19 cellular contexts compared by ENCODE assay signal in the genomic region with DNA sequence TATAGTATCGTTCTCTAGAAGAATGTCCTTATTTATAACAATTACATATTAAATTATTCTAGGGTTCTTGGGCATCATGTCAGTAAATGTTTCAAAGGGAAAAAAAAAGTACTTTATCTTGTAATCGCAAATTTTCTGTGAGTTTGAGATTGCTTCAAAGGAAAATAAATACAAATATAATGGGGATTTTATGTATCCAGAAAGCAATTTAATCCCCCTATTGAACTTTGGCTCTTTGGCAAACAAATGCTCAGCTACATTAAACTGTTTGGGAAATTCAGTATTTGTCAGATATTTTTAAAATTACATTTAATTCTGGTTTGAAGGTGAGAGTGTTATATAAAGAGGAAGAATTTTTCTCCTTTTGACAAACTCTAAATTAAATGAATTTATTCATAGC. TPM values are rescaled to one million over a fixed set of nuclear protein-coding genes. Genes with fewer than 3 reads are reported as not detected.
"Had no signal": no experiment of that assay in that cellular context is flagged by ENCODE, and none has a peak within 500 bp of the region (broad histone marks: within the 10 kb centered on the region; RNA-seq: fewer than 3 reads in every experiment).

No MANE protein-coding gene starts in this region.

- ATAC-seq: esophagus mucosa; left colon; naive thymus-derived CD8-positive, alpha-beta T cell had no signal

- H3K27ac Mint-ChIP-seq: immature natural killer cell; naive thymus-derived CD8-positive, alpha-beta T cell had no signal

- DNase-seq: effector memory CD4-positive, alpha-beta T cell; heart right ventricle; immature natural killer cell; left colon; naive thymus-derived CD8-positive, alpha-beta T cell; posterior cingulate gyrus; small intestine; stimulated activated CD4-positive, alpha-beta T cell treated with anti-CD3 and anti-CD28 coated beads, Interleukin-12 subunit alpha, Interleukin-12 subunit beta, amount 100 ng/mL, for 4 hours; stimulated activated naive CD4-positive, alpha-beta T cell treated with Interleukin-2 at 50 U/mL for 16 hours; upper lobe of left lung had no signal

- H3K9me3 ChIP-seq: heart right ventricle, neutrophil, right atrium auricular region, suprapubic skin, thyroid gland, upper lobe of left lung, vagina had no signal

- H3K27me3 Mint-ChIP-seq: naive thymus-derived CD8-positive, alpha-beta T cell had no signal

- H3K36me3 ChIP-seq: heart right ventricle, neutrophil, right atrium auricular region, suprapubic skin, thyroid gland, upper lobe of left lung, vagina had no signal

- H3K36me3 Mint-ChIP-seq: immature natural killer cell; naive thymus-derived CD8-positive, alpha-beta T cell had no signal

- H3K4me3 Mint-ChIP-seq: immature natural killer cell; naive thymus-derived CD8-positive, alpha-beta T cell had no signal

- FAIRE-seq: endometrium, frontal cortex, keratinocyte, small intestine had no signal

- H3K4me3 ChIP-seq: heart right ventricle, right atrium auricular region, suprapubic skin, thyroid gland, upper lobe of left lung, vagina had no signal

- H3K4me1 Mint-ChIP-seq: immature natural killer cell; naive thymus-derived CD8-positive, alpha-beta T cell had no signal

- H3K27ac ChIP-seq: neutrophil, right atrium auricular region, suprapubic skin, vagina had no signal

- H3K4me1 ChIP-seq: suprapubic skin had no signal

- H3K27me3 ChIP-seq: heart right ventricle, neutrophil, right atrium auricular region, suprapubic skin, thyroid gland, upper lobe of left lung, vagina had no signal

RNA-seq across cellular contexts. Expression of a gene that starts 8.0 kb away (rescaled TPM):
- total RNA-seq: naive thymus-derived CD8-positive, alpha-beta T cell had no signal
- polyA plus RNA-seq: immature natural killer cell; naive thymus-derived CD8-positive, alpha-beta T cell had no signal
